21 cellular contexts compared by ENCODE assay signal in the genomic region with DNA sequence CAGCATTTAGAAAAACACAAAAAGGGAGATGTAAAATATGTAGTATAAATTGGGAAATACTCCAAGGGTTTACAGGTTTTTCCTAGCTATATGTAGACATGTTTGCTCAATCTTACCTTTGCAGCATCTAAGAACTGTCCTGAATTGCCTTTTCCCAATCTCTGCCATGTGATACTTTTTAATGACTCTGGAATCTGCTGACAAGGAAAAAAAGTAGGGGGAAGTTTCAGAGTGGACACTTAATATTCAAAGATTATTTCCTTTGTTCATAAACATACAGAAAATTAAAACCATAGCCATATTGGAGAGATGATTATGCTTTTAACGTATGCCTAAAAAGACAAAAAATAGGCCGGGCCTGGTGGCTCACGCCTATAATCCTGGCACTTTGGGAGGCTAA. TPM values are rescaled to one million over a fixed set of nuclear protein-coding genes. Genes with fewer than 3 reads are reported as not detected.
DNase-seq lines count a peak whose midpoint lies in the region; ATAC-seq, FAIRE-seq and TF ChIP-seq lines count a peak whose summit lies in the region.
"Had no signal": no experiment of that assay in that cellular context is flagged by ENCODE, and none has a peak within 500 bp of the region (broad histone marks: within the 10 kb centered on the region; RNA-seq: fewer than 3 reads in every experiment).

No MANE protein-coding gene starts in this region.

- H3K27me3 ChIP-seq in HepG2 (ENCODE audit: control insufficient read depth in 1 of 2, insufficient read depth in 2 of 2, low read length in 2 of 2) (no peaks in the 10 kb centered on the region), right lobe of liver (no peaks in the 10 kb centered on the region)

- H3K27ac Mint-ChIP-seq in activated CD8-positive, alpha-beta T cell treated with anti-CD3 and anti-CD28 coated beads for 36 hours = no peak overlapping the region
- H3K27ac Mint-ChIP-seq: CD4-positive, alpha-beta memory T cell had no signal

- H3K4me1 ChIP-seq in HepG2 (ENCODE audit: insufficient read depth, low read length) (no peaks in the 10 kb centered on the region), right lobe of liver (no peaks in the 10 kb centered on the region)

- H3K36me3 ChIP-seq in HepG2 (replicated peaks in 1 of 2; ENCODE audit: control insufficient read depth in 1 of 2, insufficient read depth in 2 of 2, low read length in 2 of 2) = no peaks in the 10 kb centered on the region
- H3K36me3 ChIP-seq in right lobe of liver = no peaks in the 10 kb centered on the region
- peaks cover 7% of the 10 kb centered on the region; the same call in 1 of the 2 replicates for H3K36me3 ChIP-seq in SK-N-MC (ENCODE audit: insufficient read depth, low read length)

- ATAC-seq in HepG2 (no peak), right lobe of liver (no peak), HG02642 (IDR thresholded peaks at IDR 0.05; ENCODE audit: poor library complexity, unreplicated experiment) (no peak)
- ATAC-seq in activated CD8-positive, alpha-beta T cell treated with anti-CD3 and anti-CD28 coated beads for 36 hours = no peak
- ATAC-seq: HCT116 had no signal

- no peaks in the 10 kb centered on the region for H3K27me3 Mint-ChIP-seq in activated CD8-positive, alpha-beta T cell treated with anti-CD3 and anti-CD28 coated beads for 36 hours
- H3K27me3 Mint-ChIP-seq: CD4-positive, alpha-beta memory T cell had no signal

- TF ChIP-seq EP300 in HepG2 (IDR thresholded peaks at IDR 0.05; ENCODE audit: low read depth in 2 of 2, low read length in 2 of 2) (no peak), HepG2 (CRISPR knock-in tag; IDR thresholded peaks at IDR 0.05; ENCODE audit: borderline replicate concordance) (no peak)

- peaks cover 5% of the 10 kb centered on the region for H3K4me1 Mint-ChIP-seq in activated CD8-positive, alpha-beta T cell treated with anti-CD3 and anti-CD28 coated beads for 36 hours (ENCODE audit: low read depth)

- no peaks in the 10 kb centered on the region for H3K9me3 Mint-ChIP-seq in activated CD8-positive, alpha-beta T cell treated with anti-CD3 and anti-CD28 coated beads for 36 hours
- H3K9me3 Mint-ChIP-seq: CD4-positive, alpha-beta memory T cell had no signal

- no peak overlapping the region for H3K4me3 Mint-ChIP-seq in activated CD8-positive, alpha-beta T cell treated with anti-CD3 and anti-CD28 coated beads for 36 hours
- H3K4me3 Mint-ChIP-seq: CD4-positive, alpha-beta memory T cell; H9 had no signal

- POLR2A ChIA-PET in HepG2 (lab: Yijun Ruan, JAX) = no interaction called here
- POLR2A ChIA-PET in activated CD8-positive, alpha-beta T cell treated with anti-CD3 and anti-CD28 coated beads for 36 hours (lab: Charles Lee) = no interaction called here

- H3K9me3 ChIP-seq in HepG2 (ENCODE audit: low read length) (no peaks in the 10 kb centered on the region), right lobe of liver (no peaks in the 10 kb centered on the region), SK-N-MC (ENCODE audit: low read depth, low read length) (no peaks in the 10 kb centered on the region)

- FAIRE-seq in HepG2 (lab: Jason Lieb, UNC) = no peak
- peak; percentile 47 for FAIRE-seq in colon (lab: Jason Lieb, UNC)
- FAIRE-seq: G401.6, GM19239 had no signal

- no peak overlapping the region for H3K4me2 ChIP-seq in HepG2 (ENCODE audit: low read depth, low read length)

- peaks cover 10% of the 10 kb centered on the region for H3K36me3 Mint-ChIP-seq in activated CD8-positive, alpha-beta T cell treated with anti-CD3 and anti-CD28 coated beads for 36 hours (ENCODE audit: low read depth)

- TF ChIP-seq POLR2A in HepG2 (IDR thresholded peaks at IDR 0.05; ENCODE audit: insufficient read depth in 1 of 2, low read depth in 2 of 2, low read length in 2 of 2) = no peak
- no peak for TF ChIP-seq POLR2A in right lobe of liver (IDR thresholded peaks at IDR 0.05)

- H3K27ac ChIP-seq in HepG2 (ENCODE audit: extremely low read length, insufficient read depth, low read length) (no peak overlapping the region), right lobe of liver (no peak overlapping the region), SK-N-MC (peak overlapping the region; percentile 48)
- H3K27ac ChIP-seq: 22Rv1, GM23248 had no signal

- DNase-seq in HepG2 (ENCODE audit: low spot score) = no peak
- DNase-seq in right lobe of liver = no peak
- DNase-seq in SK-N-MC (ENCODE audit: low read depth, low spot score) = no peak
- DNase-seq in DMS153 treated with DMSO at 0.1 percent for 48 hours (lab: John Stamatoyannopoulos, UW; ENCODE audit: unreplicated experiment) = no peak
- no peak for DNase-seq in stimulated activated CD4-positive, alpha-beta T cell treated with anti-CD3 and anti-CD28 coated beads, Interleukin-4, amount 100 ng/mL, for 1 hour
- no peak for DNase-seq in activated CD8-positive, alpha-beta T cell treated with anti-CD3 and anti-CD28 coated beads for 36 hours
- DNase-seq: ACHN; AML-193; C1 segment of cervical spinal cord; Calu3; CD4-positive, alpha-beta memory T cell; COR-L47; DND-41; GM23248; H9 had no signal

- no TSS peak for BruUV-seq in HepG2 (replicated peaks; lab: Mats Ljungman, UMichigan)

- no peak for TF ChIP-seq RAD21 in HepG2 (CRISPR knock-in tag; IDR thresholded peaks at IDR 0.05)

- no peaks in the 10 kb centered on the region for H4K20me1 ChIP-seq in HepG2 (ENCODE audit: insufficient read depth, low read length)

- H3K9ac ChIP-seq in HepG2 (ENCODE audit: insufficient read depth, low read depth, low read length) = no peak overlapping the region
- H3K9ac ChIP-seq in SK-N-MC (ENCODE audit: insufficient read length) = no peak overlapping the region
- H3K9ac ChIP-seq: GM23248 had no signal

- no peak overlapping the region for H2AFZ ChIP-seq in HepG2 (ENCODE audit: low read length)
- H2AFZ ChIP-seq: GM23248 had no signal

- CTCF ChIA-PET in HepG2 (lab: Yijun Ruan, JAX; ENCODE audit: low intra/inter-chr PET ratio, low total read pairs) = no interaction called here
- CTCF ChIA-PET in activated CD8-positive, alpha-beta T cell treated with anti-CD3 and anti-CD28 coated beads for 36 hours (lab: Charles Lee) = no interaction called here

- H3K79me2 ChIP-seq in HepG2 (ENCODE audit: insufficient read depth, low read length) = no peaks in the 10 kb centered on the region

- intact Hi-C loops in HepG2 (cut with micrococcal nuclease; ENCODE audit: unreplicated experiment) = no loop called here
- intact Hi-C loops in right lobe of liver (cut with DNase I) = no loop called here
- intact Hi-C loops in activated CD8-positive, alpha-beta T cell treated with anti-CD3 and anti-CD28 coated beads for 36 hours (cut with micrococcal nuclease) = no loop called here

- 100% methylated on average over 3 of the region's 3 CpGs for WGBS in HepG2 (ENCODE audit: low lambda C conversion rate)
- 46% methylated on average over 3 of the region's 3 CpGs for WGBS in right lobe of liver (ENCODE audit: insufficient coverage, low coverage, low lambda C conversion rate, missing lambda C conversion rate)

- TF ChIP-seq CTCF in HepG2 (CRISPR knock-in tag; IDR thresholded peaks at IDR 0.05) (no peak), right lobe of liver (IDR thresholded peaks at IDR 0.05) (no peak)
- no peak for TF ChIP-seq CTCF in activated CD8-positive, alpha-beta T cell treated with anti-CD3 and anti-CD28 coated beads for 36 hours (IDR thresholded peaks at IDR 0.05)

- H3K4me3 ChIP-seq in HepG2 (replicated peaks in 1 of 3; ENCODE audit: insufficient read depth in 1 of 3, low read depth in 2 of 3, low read length in 3 of 3) = no peak overlapping the region
- H3K4me3 ChIP-seq in right lobe of liver = no peak overlapping the region
- no peak overlapping the region for H3K4me3 ChIP-seq in SK-N-MC
- H3K4me3 ChIP-seq: GM23248 had no signal

- in situ Hi-C loops in HepG2 (cut with HindIII; ENCODE audit: extremely low pct_ligation_motif_present, low pct_unique_long_range_greater_than_20kb) = no loop called here

TF ChIP-seq in HepG2, 621 proteins besides CTCF, POLR2A, EP300 and RAD21:
- TF ChIP-seq MAFK (conservative IDR thresholded peaks at IDR 0.05 in 1 of 2, IDR thresholded peaks at IDR 0.05 in 1 of 2; ENCODE audit: low read length in 2 of 2) (peak; percentile 27 to 74; a peak in 2 of 4 replicates), MAFF (IDR thresholded peaks at IDR 0.05; ENCODE audit: low read depth, low read length) (peak; percentile 40; the same call in 1 of the 2 replicates), AGO1 (IDR thresholded peaks at IDR 0.05; ENCODE audit: low read depth, low read length, poor library complexity, severe bottlenecking) (no peak)
TF ChIP-seq in HepG2: peak in this region for 2.

RNA-seq across cellular contexts. Expression of a gene that starts 41.4 kb away (rescaled TPM):
- total RNA-seq in HepG2 (2016; rRNA removed; fragmentation: Illumina TruSeq; extraction: Trizol) (27.7 and 29.9 TPM in 2 replicates), right lobe of liver (10 to 100 TPM; 14.6 to 24.5 (median 19.8) TPM)
- 2.7 and 2.8 TPM in 2 replicates for total RNA-seq in HepG2 (2016; cell fraction: cytosol; rRNA removed; fragmentation: Illumina TruSeq; extraction: Trizol; ENCODE audit: low read depth)
- 26.4 and 27.2 TPM in 2 replicates for total RNA-seq in HepG2 (2016; cell fraction: insoluble cytoplasmic fraction; rRNA removed; fragmentation: Illumina TruSeq; extraction: Trizol)
- total RNA-seq in HepG2 (2016; cell fraction: membrane; rRNA removed; fragmentation: Illumina TruSeq; extraction: Trizol) = 7.3 and 10.2 TPM in 2 replicates
- 25.9 and 29.6 TPM in 2 replicates for total RNA-seq in HepG2 (2016; cell fraction: nucleus; rRNA removed; fragmentation: Illumina TruSeq; extraction: Trizol)
- 19.3 and 28.7 TPM in 2 replicates for polyA plus RNA-seq in HepG2 (2011; rRNA removed)
- polyA plus RNA-seq in HepG2 (2011; cell fraction: cytosol; rRNA removed) = 15.8 and 23.7 TPM in 2 replicates
- 15.0 and 16.5 TPM in 2 replicates for polyA plus RNA-seq in HepG2 (2011; cell fraction: nucleus; rRNA removed)
- 21.5 and 25.7 TPM in 2 replicates for polyA plus RNA-seq in HepG2 (2012)
- 1.8 and 2.6 TPM in 2 replicates for polyA plus RNA-seq in HepG2 (2016; cell fraction: cytosol; fragmentation: Illumina TruSeq; extraction: Trizol; ENCODE audit: low read depth)
- polyA plus RNA-seq in HepG2 (2016; cell fraction: insoluble cytoplasmic fraction; fragmentation: Illumina TruSeq; extraction: Trizol; ENCODE audit: low read depth) = 15.3 and 16.2 TPM in 2 replicates
- 3.5 and 4.5 TPM in 2 replicates for polyA plus RNA-seq in HepG2 (2016; cell fraction: membrane; fragmentation: Illumina TruSeq; extraction: Trizol; ENCODE audit: low read depth)
- 20.6 and 22.3 TPM in 2 replicates for polyA plus RNA-seq in HepG2 (2016; cell fraction: nucleus; fragmentation: Illumina TruSeq; extraction: Trizol; ENCODE audit: insufficient read depth, low read depth)
- polyA minus RNA-seq in HepG2 (2011; rRNA and poly(A)+ RNA removed; ENCODE audit: low replicate concordance) = 24.5 and 52.4 TPM in 2 replicates
- polyA minus RNA-seq in HepG2 (2011; cell fraction: cytosol; rRNA and poly(A)+ RNA removed) = 17.7 and 18.6 TPM in 2 replicates
- polyA minus RNA-seq in HepG2 (2011; cell fraction: nucleus; rRNA and poly(A)+ RNA removed) = 26.4 and 28.1 TPM in 2 replicates
- 10 to 100 TPM; 50.5 to 52.0 TPM for total RNA-seq in activated CD8-positive, alpha-beta T cell treated with anti-CD3 and anti-CD28 coated beads for 36 hours
